Comparison of ENCODE assay signal across 8 cellular contexts in genomic region chr22:20957118-20957690, GRCh38. TPM values are rescaled to one million over a fixed set of nuclear protein-coding genes. Genes with fewer than 3 reads are reported as not detected.
DNase-seq lines count a peak whose midpoint lies in the region; TF ChIP-seq lines count a peak whose summit lies in the region.

No MANE protein-coding gene starts in this region.

- peak overlapping the region in 1 of 2 experiments; percentile 6 for H3K23ac ChIP-seq in mesenchymal stem cell (ENCODE audit: low read length in 2 of 2)

- no peak overlapping the region for H3K27ac Mint-ChIP-seq in activated naive CD4-positive, alpha-beta T cell treated with anti-CD3 and anti-CD28 coated beads, Interleukin-2, amount 50 U/mL, for 24 hours

- H2AFZ ChIP-seq in mesenchymal stem cell (ENCODE audit: low read depth, low read length): peak overlapping the region; percentile 79

- peak overlapping the region; percentile 57 to 92 for H3K4me3 ChIP-seq in mesenchymal stem cell (ENCODE audit: insufficient read depth in 1 of 2, low read depth in 1 of 2, low read length in 2 of 2)
- peak overlapping the region; percentile 51 to 93 for H3K4me3 ChIP-seq in vagina

- H2BK12ac ChIP-seq in mesenchymal stem cell (ENCODE audit: low read length in 2 of 2): peak overlapping the region in 1 of 2 experiments; percentile 94

- H3K36me3 ChIP-seq in mesenchymal stem cell (ENCODE audit: control insufficient read depth in 1 of 2, insufficient read depth in 2 of 2, low read depth in 1 of 2, low read length in 2 of 2) (peaks cover 20 to 26% of the 10 kb centered on the region in 2 experiments), vagina (peaks cover 0 to 8% of the 10 kb centered on the region in 2 donors)

- H3K9me3 ChIP-seq in mesenchymal stem cell (ENCODE audit: control insufficient read depth, low read length) (no peaks in the 10 kb centered on the region), vagina (no peaks in the 10 kb centered on the region)

- H3K27me3 ChIP-seq in mesenchymal stem cell (ENCODE audit: control insufficient read depth in 1 of 2, insufficient read depth in 1 of 2, low read length in 2 of 2) (no peaks in the 10 kb centered on the region), vagina (no peaks in the 10 kb centered on the region)

- no peak overlapping the region for H2BK5ac ChIP-seq in mesenchymal stem cell (ENCODE audit: low read depth, low read length, poor library complexity, severe bottlenecking)

- peak overlapping the region; percentile 42 for H3K4me3 Mint-ChIP-seq in activated naive CD4-positive, alpha-beta T cell treated with anti-CD3 and anti-CD28 coated beads, Interleukin-2, amount 50 U/mL, for 24 hours

- intact Hi-C loops in vagina (cut with DNase I): no loop called here

- no peak for TF ChIP-seq POLR2A in vagina (IDR thresholded peaks at IDR 0.05)

- H3K9ac ChIP-seq in mesenchymal stem cell (ENCODE audit: low read length): peak overlapping the region; percentile 87

- H3K27me3 Mint-ChIP-seq in activated naive CD4-positive, alpha-beta T cell treated with anti-CD3 and anti-CD28 coated beads, Interleukin-2, amount 50 U/mL, for 24 hours: peaks cover 8% of the 10 kb centered on the region

- no peak for TF ChIP-seq CTCF in vagina (IDR thresholded peaks at IDR 0.05)

- H3K4me2 ChIP-seq in mesenchymal stem cell (ENCODE audit: low read length, poor library complexity, severe bottlenecking): peak overlapping the region; percentile 69

- H3K14ac ChIP-seq in mesenchymal stem cell (ENCODE audit: low read length in 2 of 2): peak overlapping the region in 1 of 2 experiments; percentile 99

- peaks cover 3% of the 10 kb centered on the region for H3K4me1 Mint-ChIP-seq in activated naive CD4-positive, alpha-beta T cell treated with anti-CD3 and anti-CD28 coated beads, Interleukin-2, amount 50 U/mL, for 24 hours

- WGBS in mesenchymal stem cell: 2% methylated on average over 48 of the region's 57 CpGs

- H3K36me3 Mint-ChIP-seq in activated naive CD4-positive, alpha-beta T cell treated with anti-CD3 and anti-CD28 coated beads, Interleukin-2, amount 50 U/mL, for 24 hours: no peaks in the 10 kb centered on the region

- DNase-seq in activated naive CD4-positive, alpha-beta T cell treated with anti-CD3 and anti-CD28 coated beads, Interleukin-2, amount 50 U/mL, for 16 hours: no peak
- DNase-seq in cerebellum (ENCODE audit: low spot score) (peak; percentile 48), mesenchymal stem cell (peak; percentile 29), vagina (ENCODE audit: extremely low spot score in 2 of 2) (no peak), NCI-H146 (lab: John Stamatoyannopoulos, UW) (no peak), dedifferentiated amniotic fluid mesenchymal stem cell (ENCODE audit: extremely low spot score) (no peak), NCI-H146 treated with DMSO at 0.1 percent for 48 hours (lab: John Stamatoyannopoulos, UW; ENCODE audit: unreplicated experiment) (no peak)

- H4K8ac ChIP-seq in mesenchymal stem cell (ENCODE audit: low read length): peak overlapping the region; percentile 96

- no peaks in the 10 kb centered on the region for H3K9me3 Mint-ChIP-seq in activated naive CD4-positive, alpha-beta T cell treated with anti-CD3 and anti-CD28 coated beads, Interleukin-2, amount 50 U/mL, for 24 hours

- peak overlapping the region; percentile 20 for H4K91ac ChIP-seq in mesenchymal stem cell (ENCODE audit: low read length)

- peaks cover 27% of the 10 kb centered on the region for H3K4me1 ChIP-seq in mesenchymal stem cell (ENCODE audit: control insufficient read depth, insufficient read depth, low read depth, low read length)
- peaks cover 43% of the 10 kb centered on the region for H3K4me1 ChIP-seq in vagina

- H2BK15ac ChIP-seq in mesenchymal stem cell (ENCODE audit: low read depth, poor library complexity, severe bottlenecking): peak overlapping the region; percentile 86

- no peak overlapping the region for H3K27ac ChIP-seq in mesenchymal stem cell (ENCODE audit: low read length, poor library complexity, severe bottlenecking)
- H3K27ac ChIP-seq in vagina: peak overlapping the region; percentile 57

- peak overlapping the region in 1 of 2 experiments; percentile 29 for H3K4ac ChIP-seq in mesenchymal stem cell (ENCODE audit: low read depth in 1 of 2, low read length in 2 of 2)

- peak overlapping the region; percentile 65 to 67 for H3K18ac ChIP-seq in mesenchymal stem cell (ENCODE audit: low read depth in 1 of 2, low read length in 2 of 2)

- peak overlapping the region; percentile 64 for H2BK120ac ChIP-seq in mesenchymal stem cell (ENCODE audit: low read depth, low read length)

- H3K79me1 ChIP-seq in mesenchymal stem cell (replicated peaks; ENCODE audit: low read length, poor library complexity, severe bottlenecking): peaks cover 24% of the 10 kb centered on the region

- no peak overlapping the region for H2AK5ac ChIP-seq in mesenchymal stem cell (ENCODE audit: low read length, severe bottlenecking)

RNA-seq across cellular contexts. Expression of gene AIFM3, which starts 9.9 kb away (rescaled TPM):
- 6.4 TPM for total RNA-seq in cerebellum
- polyA plus RNA-seq in mesenchymal stem cell (2013, experiment 1 of 2): 0.18 TPM
- 0.08 TPM for polyA plus RNA-seq in mesenchymal stem cell (2013, experiment 2 of 2)
- not detected for total RNA-seq in vagina

RNA-seq across cellular contexts. Expression of gene LZTR1, which starts 24.9 kb away (rescaled TPM):
- 58.8 TPM for total RNA-seq in cerebellum
- 32.0 TPM for polyA plus RNA-seq in mesenchymal stem cell (2013, experiment 1 of 2)
- 29.6 TPM for polyA plus RNA-seq in mesenchymal stem cell (2013, experiment 2 of 2)
- total RNA-seq in vagina: 61.9 TPM

RNA-seq across cellular contexts. Expression of gene CRKL, which starts 40.0 kb away (rescaled TPM):
- total RNA-seq in cerebellum (64.1 TPM), vagina (37.6 TPM)
- polyA plus RNA-seq in mesenchymal stem cell (2013, experiment 1 of 2): 25.1 TPM
- 25.3 TPM for polyA plus RNA-seq in mesenchymal stem cell (2013, experiment 2 of 2)

RNA-seq across cellular contexts. Expression of gene THAP7, which starts 44.7 kb away (rescaled TPM):
- total RNA-seq in cerebellum (14.3 TPM), vagina (34.9 TPM)
- polyA plus RNA-seq in mesenchymal stem cell (2013, experiment 1 of 2): 15.5 TPM
- 15.1 TPM for polyA plus RNA-seq in mesenchymal stem cell (2013, experiment 2 of 2)

RNA-seq across cellular contexts. Expression of gene P2RX6, which starts 57.8 kb away (rescaled TPM):
- total RNA-seq in cerebellum (0.36 TPM), vagina (1.7 TPM)
- 1.6 TPM for polyA plus RNA-seq in mesenchymal stem cell (2013, experiment 1 of 2)
- polyA plus RNA-seq in mesenchymal stem cell (2013, experiment 2 of 2): 1.5 TPM

Comparison
In these comparisons a context has a peak if more than half of its experiments do, and no peak if none do; other contexts are left out.
1. DNase-seq: peak in cerebellum (single experiment) and mesenchymal stem cell (single experiment); none in activated naive CD4-positive, alpha-beta T cell treated with anti-CD3 and anti-CD28 coated beads, Interleukin-2, amount 50 U/mL, for 16 hours (single experiment), vagina (0 of 2), NCI-H146 (single experiment), dedifferentiated amniotic fluid mesenchymal stem cell (single experiment) and NCI-H146 treated with DMSO at 0.1 percent for 48 hours (single experiment).